14 cellular contexts compared by ENCODE assay signal in the genomic region with DNA sequence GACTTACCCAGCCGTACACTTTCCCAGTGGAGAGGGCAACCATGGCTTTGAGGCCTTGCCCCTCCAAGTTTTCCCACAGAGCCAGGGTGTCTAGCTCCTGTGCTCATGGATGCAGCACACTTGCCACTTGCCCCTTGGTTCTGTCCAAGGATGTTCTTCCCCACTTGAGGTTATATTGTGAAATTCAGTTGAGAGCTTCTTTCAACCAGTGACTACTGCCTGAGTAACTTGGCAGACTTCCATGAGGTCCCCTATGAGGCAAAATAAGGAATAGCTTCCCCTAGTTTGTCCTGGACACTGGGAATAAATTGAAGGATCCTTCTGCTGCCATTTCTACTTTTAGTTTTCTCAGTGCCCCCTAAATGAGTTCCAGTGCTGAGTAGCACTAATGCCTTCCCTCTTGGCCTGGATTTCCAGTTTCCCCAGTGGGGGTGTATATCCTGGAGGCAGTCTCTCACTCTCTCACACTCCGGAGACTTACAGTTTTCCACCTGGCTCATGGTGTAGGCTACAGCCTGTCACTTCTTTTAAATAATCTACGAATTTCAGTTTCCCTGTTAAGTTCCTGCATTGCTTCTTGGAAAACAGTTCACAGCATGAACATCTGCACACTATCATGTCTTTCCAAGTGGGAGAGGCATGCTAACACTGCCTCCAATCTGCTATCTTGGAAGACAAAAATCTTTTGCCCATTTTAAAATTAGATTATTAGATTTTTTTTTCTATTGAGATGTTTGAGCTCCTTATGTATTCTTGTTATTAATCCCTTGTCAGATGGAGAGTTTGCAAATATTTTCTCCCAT. TPM values are rescaled to one million over a fixed set of nuclear protein-coding genes. Genes with fewer than 3 reads are reported as not detected.
DNase-seq lines count a peak whose midpoint lies in the region; ATAC-seq and TF ChIP-seq lines count a peak whose summit lies in the region.
"Had no signal": no experiment of that assay in that cellular context is flagged by ENCODE, and none has a peak within 500 bp of the region (broad histone marks: within the 10 kb centered on the region; RNA-seq: fewer than 3 reads in every experiment).

No MANE protein-coding gene starts in this region.

- CTCF ChIA-PET in activated CD8-positive, alpha-beta memory T cell treated with anti-CD3 and anti-CD28 coated beads, Interleukin-2, amount 10 ng/mL, durations not matched to agents 7 days and 5 days (lab: Charles Lee): no interaction called here

- H3K4me1 Mint-ChIP-seq in activated CD8-positive, alpha-beta memory T cell treated with anti-CD3 and anti-CD28 coated beads, Interleukin-2, amount 10 ng/mL, durations not matched to agents 7 days and 5 days: no peaks in the 10 kb centered on the region

- H3K4me3 ChIP-seq in HFF-Myc (replicated peaks; ENCODE audit: low read depth, low read length) (no peak overlapping the region), adipocyte (ENCODE audit: low read length) (peak overlapping the region; percentile 50), stomach (no peak overlapping the region)

- intact Hi-C loops in left ventricle myocardium superior (cut with micrococcal nuclease) (no loop called here), stomach (cut with DNase I; ENCODE audit: low total_unique reads) (no loop called here)

- H3K4me3 Mint-ChIP-seq in activated CD8-positive, alpha-beta memory T cell treated with anti-CD3 and anti-CD28 coated beads, Interleukin-2, amount 10 ng/mL, durations not matched to agents 7 days and 5 days: no peak overlapping the region
- H3K4me3 Mint-ChIP-seq: activated naive CD4-positive, alpha-beta T cell treated with anti-CD3 and anti-CD28 coated beads for 36 hours had no signal

- TF ChIP-seq POLR2A in stomach (IDR thresholded peaks at IDR 0.05): no peak

- peak overlapping the region in 3 of 5 donors; percentile 18 to 41 (median 33) for H3K27ac ChIP-seq in stomach

- ATAC-seq in left ventricle myocardium superior: peak; percentile 57
- ATAC-seq in HG02610 (IDR thresholded peaks at IDR 0.05; ENCODE audit: unreplicated experiment): no peak
- ATAC-seq in HG02642 (IDR thresholded peaks at IDR 0.05; ENCODE audit: poor library complexity, unreplicated experiment): no peak
- ATAC-seq in activated CD8-positive, alpha-beta memory T cell treated with anti-CD3 and anti-CD28 coated beads, Interleukin-2, amount 10 ng/mL, durations not matched to agents 7 days and 5 days: no peak

- H3K27me3 Mint-ChIP-seq in activated CD8-positive, alpha-beta memory T cell treated with anti-CD3 and anti-CD28 coated beads, Interleukin-2, amount 10 ng/mL, durations not matched to agents 7 days and 5 days: no peaks in the 10 kb centered on the region

- peaks cover 1% of the 10 kb centered on the region for H3K36me3 Mint-ChIP-seq in activated CD8-positive, alpha-beta memory T cell treated with anti-CD3 and anti-CD28 coated beads, Interleukin-2, amount 10 ng/mL, durations not matched to agents 7 days and 5 days

- peaks cover 13% of the 10 kb centered on the region for H3K4me1 ChIP-seq in adipocyte (ENCODE audit: control insufficient read depth, insufficient read depth, low read length)
- H3K4me1 ChIP-seq in stomach: peaks cover 0 to 14% (median 2%) of the 10 kb centered on the region in 4 donors

- peaks cover 2% of the 10 kb centered on the region for H3K9me3 Mint-ChIP-seq in activated CD8-positive, alpha-beta memory T cell treated with anti-CD3 and anti-CD28 coated beads, Interleukin-2, amount 10 ng/mL, durations not matched to agents 7 days and 5 days (ENCODE audit: low read depth)

- H3K9me3 ChIP-seq in adipocyte (ENCODE audit: control insufficient read depth, low read length) (no peaks in the 10 kb centered on the region), stomach (peaks cover 0 to 18% (median 5%) of the 10 kb centered on the region in 4 donors)

- H3K36me3 ChIP-seq in adipocyte (ENCODE audit: control insufficient read depth, insufficient read depth, low read length, severe bottlenecking) (no peaks in the 10 kb centered on the region), stomach (no peaks in the 10 kb centered on the region)

- WGBS in stomach, 5 donors: 63 to 82% (median 77%) methylated on average over 3 of the region's 3 CpGs

- DNase-seq in HFF-Myc (ENCODE audit: extremely low read depth, low read depth) (peak; percentile 45), adipocyte (ENCODE audit: low read depth) (peak; percentile 76), left ventricle myocardium superior (no peak), stomach (no peak), NCI-H1092 (lab: John Stamatoyannopoulos, UW) (no peak)
- no peak for DNase-seq in activated CD8-positive, alpha-beta memory T cell treated with anti-CD3 and anti-CD28 coated beads, Interleukin-2, amount 10 ng/mL, durations not matched to agents 7 days and 5 days
- DNase-seq: activated naive CD4-positive, alpha-beta T cell treated with anti-CD3 and anti-CD28 coated beads for 36 hours; Calu3; hypothalamus; mesendoderm; T-helper 9 cell had no signal

- no peak for TF ChIP-seq CTCF in HFF-Myc (IDR thresholded peaks at IDR 0.05; ENCODE audit: low read depth, low read length, missing control alignments)
- no peak for TF ChIP-seq CTCF in stomach (IDR thresholded peaks at IDR 0.05)

- TF ChIP-seq EP300 in stomach (IDR thresholded peaks at IDR 0.05): no peak

- H3K27me3 ChIP-seq in adipocyte (replicated peaks; ENCODE audit: control insufficient read depth, insufficient read depth, low read length) (no peaks in the 10 kb centered on the region), stomach (no peaks in the 10 kb centered on the region)

- peak overlapping the region; percentile 3 for H3K9ac ChIP-seq in adipocyte (ENCODE audit: low read length)

- H3K27ac Mint-ChIP-seq in activated CD8-positive, alpha-beta memory T cell treated with anti-CD3 and anti-CD28 coated beads, Interleukin-2, amount 10 ng/mL, durations not matched to agents 7 days and 5 days: no peak overlapping the region
- H3K27ac Mint-ChIP-seq: activated naive CD4-positive, alpha-beta T cell treated with anti-CD3 and anti-CD28 coated beads for 36 hours had no signal

RNA-seq across cellular contexts. Expression of a gene that starts 36.5 kb away (rescaled TPM):
- total RNA-seq in left ventricle myocardium superior (not detected), stomach (1 to 10 TPM in 1 of 5 donors, not detected in 4; 1.8 TPM)
- under 1 TPM in 2 of 3 donors, not detected in 1; 0.25 to 0.50 TPM for polyA plus RNA-seq in stomach
- not detected for total RNA-seq in activated CD8-positive, alpha-beta memory T cell treated with anti-CD3 and anti-CD28 coated beads, Interleukin-2, amount 10 ng/mL, durations not matched to agents 7 days and 5 days
- total RNA-seq: activated naive CD4-positive, alpha-beta T cell treated with anti-CD3 and anti-CD28 coated beads for 36 hours; Calu3; temporal lobe had no signal

RNA-seq across cellular contexts. Expression of a gene that starts 38.5 kb away (rescaled TPM):
- total RNA-seq in left ventricle myocardium superior: not detected
- total RNA-seq in stomach: 1 to 10 TPM in 1 of 5 donors, under 1 TPM in 1, not detected in 3; 0.92 to 1.7 TPM
- polyA plus RNA-seq in stomach: under 1 TPM in 1 of 3 donors, not detected in 2; 0.05 TPM
- total RNA-seq in activated CD8-positive, alpha-beta memory T cell treated with anti-CD3 and anti-CD28 coated beads, Interleukin-2, amount 10 ng/mL, durations not matched to agents 7 days and 5 days: not detected
- total RNA-seq: activated naive CD4-positive, alpha-beta T cell treated with anti-CD3 and anti-CD28 coated beads for 36 hours; temporal lobe had no signal

Comparison
In these comparisons a context has a peak if more than half of its experiments do, and no peak if none do; other contexts are left out.
1. DNase-seq: peak in HFF-Myc (single experiment) and adipocyte (single experiment); none in left ventricle myocardium superior (single experiment), stomach (single experiment), NCI-H1092 (single experiment) and activated CD8-positive, alpha-beta memory T cell treated with anti-CD3 and anti-CD28 coated beads, Interleukin-2, amount 10 ng/mL, durations not matched to agents 7 days and 5 days (single experiment).